27 cellular contexts compared by ENCODE assay signal in genomic region chr2:18598848-18599484, GRCh38. TPM values are rescaled to one million over a fixed set of nuclear protein-coding genes. Genes with fewer than 3 reads are reported as not detected.
A peak's percentile ranks its signal among the peaks of the same experiment; 100 is the strongest.
DNase-seq lines count a peak whose midpoint lies in the region; FAIRE-seq and TF ChIP-seq lines count a peak whose summit lies in the region.
"Had no signal": no experiment of that assay in that cellular context is flagged by ENCODE, and none has a peak within 500 bp of the region (broad histone marks: within the 10 kb centered on the region; RNA-seq: fewer than 3 reads in every experiment).

No MANE protein-coding gene starts in this region.

- H3K9me3 ChIP-seq in right atrium auricular region, result no peaks in the 10 kb centered on the region
- H3K9me3 ChIP-seq in subcutaneous abdominal adipose tissue (ENCODE audit: control insufficient read depth in 5 of 5, low read length in 5 of 5), result no peaks in the 10 kb centered on the region
- H3K9me3 ChIP-seq: transverse colon had no signal

- TF ChIP-seq CTCF in right atrium auricular region (IDR thresholded peaks at IDR 0.05) (no peak), D721Med (IDR thresholded peaks at IDR 0.05; ENCODE audit: insufficient read depth, missing control alignments) (no peak)

- H3K36me3 ChIP-seq in right atrium auricular region (no peaks in the 10 kb centered on the region), subcutaneous abdominal adipose tissue (ENCODE audit: control insufficient read depth in 5 of 5, insufficient read depth in 5 of 5, low read length in 5 of 5) (no peaks in the 10 kb centered on the region)
- H3K36me3 ChIP-seq: transverse colon had no signal

- no peak for FAIRE-seq in D721Med (lab: Jason Lieb, UNC)

- DNase-seq in NCI-H510A treated with DMSO at 0.1 percent for 48 hours (lab: John Stamatoyannopoulos, UW) (peak; percentile 51), NCI-H510A (lab: John Stamatoyannopoulos, UW) (no peak), astrocyte of the hippocampus (ENCODE audit: low read depth, low spot score) (peak; percentile 7), right atrium auricular region (ENCODE audit: low spot score) (no peak), T-helper 2 cell (no peak), NCI-H1092 (lab: John Stamatoyannopoulos, UW) (no peak), D721Med (ENCODE audit: insufficient read length, low spot score) (no peak)
- DNase-seq: 8988T; activated CD4-positive, alpha-beta T cell treated with anti-CD3 and anti-CD28 coated beads for 48 hours; activated naive CD4-positive, alpha-beta T cell treated with Interleukin-2 at 50 U/mL for 16 hours; activated T-cell treated with anti-CD3 and anti-CD28 coated beads, Interleukin-2, amount 50 U/mL, for 72 hours; AML-193; COR-L47; cortex of kidney; DMS79; endodermal cell; naive thymus-derived CD4-positive, alpha-beta T cell; NCI-H1436 treated with DMSO at 0.1 percent for 48 hours; stimulated activated CD4-positive, alpha-beta T cell treated with anti-CD3 and anti-CD28 coated beads, Interleukin-4, amount 100 ng/mL, for 4 hours; T-helper 17 cell; transverse colon had no signal

- no peaks in the 10 kb centered on the region for H3K27me3 ChIP-seq in right atrium auricular region
- H3K27me3 ChIP-seq in subcutaneous abdominal adipose tissue (ENCODE audit: control insufficient read depth in 5 of 5, insufficient read depth in 4 of 5, low read length in 5 of 5), result no peaks in the 10 kb centered on the region
- H3K27me3 ChIP-seq: transverse colon had no signal

- no peak overlapping the region for H3K4me3 ChIP-seq in right atrium auricular region
- no peak overlapping the region for H3K4me3 ChIP-seq in subcutaneous abdominal adipose tissue (ENCODE audit: low read depth in 1 of 5, low read length in 5 of 5)
- H3K4me3 ChIP-seq: transverse colon had no signal

- H3K27ac ChIP-seq in right atrium auricular region (peak overlapping the region; percentile 41 to 46), subcutaneous abdominal adipose tissue (ENCODE audit: low read depth, low read length) (peak overlapping the region; percentile 11)
- H3K27ac ChIP-seq: KMS-11, transverse colon had no signal

- H3K9ac ChIP-seq in subcutaneous abdominal adipose tissue (ENCODE audit: low read length in 5 of 5), result no peak overlapping the region
- H3K9ac ChIP-seq: KMS-11 had no signal

- H3K4me1 ChIP-seq in right atrium auricular region (peaks cover 0 to 5% of the 10 kb centered on the region in 2 donors), subcutaneous abdominal adipose tissue (ENCODE audit: control insufficient read depth in 5 of 5, insufficient read depth in 5 of 5, low read length in 5 of 5) (peaks cover 0 to 20% (median 14%) of the 10 kb centered on the region in 5 donors)
- H3K4me1 ChIP-seq: transverse colon had no signal

RNA-seq across cellular contexts. Expression of gene NT5C1B, which starts 9.6 kb away (rescaled TPM):
- not detected for total RNA-seq in right atrium auricular region
- total RNA-seq: activated T-cell treated with anti-CD3 and anti-CD28 coated beads, Interleukin-2, amount 50 U/mL, for 72 hours; endodermal cell; H4; HT1080; naive thymus-derived CD4-positive, alpha-beta T cell; omental fat pad; renal cortical epithelial cell; T-helper 17 cell; transverse colon had no signal

RNA-seq across cellular contexts. Expression of gene RDH14, which starts 38.5 kb away (rescaled TPM):
- 10 to 100 TPM; 45.0 to 67.5 TPM for total RNA-seq in right atrium auricular region

Comparison
In these comparisons a context has a peak if more than half of its experiments do, and no peak if none do; other contexts are left out.
1. DNase-seq: peak in NCI-H510A treated with DMSO at 0.1 percent for 48 hours (single experiment) and astrocyte of the hippocampus (single experiment); none in NCI-H510A (single experiment), right atrium auricular region (single experiment), T-helper 2 cell (0 of 5), NCI-H1092 (single experiment) and D721Med (single experiment).